ENCODE assay signal across 1 cellular context in the genomic region with DNA sequence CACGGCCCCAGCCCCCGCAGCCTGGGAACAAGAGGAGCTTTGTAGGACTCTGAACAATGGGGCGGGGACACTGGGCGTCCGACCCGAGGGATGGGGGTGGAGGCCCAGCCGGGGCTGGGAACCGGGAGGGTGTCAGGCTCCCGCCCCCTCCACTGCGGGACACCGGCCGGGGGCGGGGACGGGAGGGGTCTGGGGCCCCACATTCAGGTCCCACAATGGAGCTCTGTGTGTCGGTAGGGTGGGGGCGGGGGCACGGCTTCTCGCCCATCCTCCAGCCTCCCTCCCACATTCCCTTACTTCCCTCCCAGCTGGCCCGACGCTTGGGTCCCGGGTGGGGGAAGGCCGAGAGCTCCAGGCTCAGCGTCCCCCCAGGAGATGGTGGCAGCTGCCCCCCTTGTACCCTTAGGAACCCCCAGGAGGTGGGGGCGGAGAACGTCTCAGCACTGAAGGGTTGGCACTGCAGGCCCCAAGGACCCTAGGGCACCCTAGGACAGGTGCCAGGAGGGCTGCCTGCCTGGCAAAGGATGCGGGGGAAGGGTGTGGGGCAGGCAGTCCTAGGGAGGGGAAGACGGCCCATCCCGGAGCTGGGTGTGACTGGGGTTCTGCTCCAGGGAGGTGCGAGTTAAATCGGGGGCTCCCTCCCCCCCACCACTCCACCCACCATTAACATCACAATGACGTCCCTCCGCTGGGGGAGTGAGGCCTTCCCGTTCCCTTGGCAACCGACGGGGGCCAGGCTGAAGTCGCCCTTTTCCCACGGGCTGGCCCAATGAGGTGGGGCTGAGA.
TF ChIP-seq lines count a peak whose summit lies in the region.

No MANE protein-coding gene starts in this region.

TF ChIP-seq in SK-N-SH treated with all-trans-retinoic acid at 6 μM for 48 hours, 23 proteins besides CTCF, POLR2A, EP300 and RAD21 (continued from another document):
- TF ChIP-seq, protein P1, sequence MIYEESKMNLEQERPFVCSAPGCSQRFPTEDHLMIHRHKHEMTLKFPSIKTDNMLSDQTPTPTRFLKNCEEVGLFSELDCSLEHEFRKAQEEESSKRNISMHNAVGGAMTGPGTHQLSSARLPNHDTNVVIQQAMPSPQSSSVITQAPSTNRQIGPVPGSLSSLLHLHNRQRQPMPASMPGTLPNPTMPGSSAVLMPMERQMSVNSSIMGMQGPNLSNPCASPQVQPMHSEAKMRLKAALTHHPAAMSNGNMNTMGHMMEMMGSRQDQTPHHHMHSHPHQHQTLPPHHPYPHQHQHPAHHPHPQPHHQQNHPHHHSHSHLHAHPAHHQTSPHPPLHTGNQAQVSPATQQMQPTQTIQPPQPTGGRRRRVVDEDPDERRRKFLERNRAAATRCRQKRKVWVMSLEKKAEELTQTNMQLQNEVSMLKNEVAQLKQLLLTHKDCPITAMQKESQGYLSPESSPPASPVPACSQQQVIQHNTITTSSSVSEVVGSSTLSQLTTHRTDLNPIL (CRISPR knock-in tag; IDR thresholded peaks at IDR 0.05; ENCODE audit: low read depth): no peak
- no peak for TF ChIP-seq ZFP3 (CRISPR knock-in tag; IDR thresholded peaks at IDR 0.05)
- TF ChIP-seq ESRRG (CRISPR knock-in tag; IDR thresholded peaks at IDR 0.05): no peak
- no peak for TF ChIP-seq ARNTL (CRISPR knock-in tag; IDR thresholded peaks at IDR 0.05; ENCODE audit: borderline replicate concordance, low read depth)
- TF ChIP-seq ZFP30 (CRISPR knock-in tag; IDR thresholded peaks at IDR 0.05): no peak
TF ChIP-seq in SK-N-SH treated with all-trans-retinoic acid at 6 μM for 48 hours: peak in this region for 0.
